ENCODE assay signal across 8 cellular contexts in the genomic region with DNA sequence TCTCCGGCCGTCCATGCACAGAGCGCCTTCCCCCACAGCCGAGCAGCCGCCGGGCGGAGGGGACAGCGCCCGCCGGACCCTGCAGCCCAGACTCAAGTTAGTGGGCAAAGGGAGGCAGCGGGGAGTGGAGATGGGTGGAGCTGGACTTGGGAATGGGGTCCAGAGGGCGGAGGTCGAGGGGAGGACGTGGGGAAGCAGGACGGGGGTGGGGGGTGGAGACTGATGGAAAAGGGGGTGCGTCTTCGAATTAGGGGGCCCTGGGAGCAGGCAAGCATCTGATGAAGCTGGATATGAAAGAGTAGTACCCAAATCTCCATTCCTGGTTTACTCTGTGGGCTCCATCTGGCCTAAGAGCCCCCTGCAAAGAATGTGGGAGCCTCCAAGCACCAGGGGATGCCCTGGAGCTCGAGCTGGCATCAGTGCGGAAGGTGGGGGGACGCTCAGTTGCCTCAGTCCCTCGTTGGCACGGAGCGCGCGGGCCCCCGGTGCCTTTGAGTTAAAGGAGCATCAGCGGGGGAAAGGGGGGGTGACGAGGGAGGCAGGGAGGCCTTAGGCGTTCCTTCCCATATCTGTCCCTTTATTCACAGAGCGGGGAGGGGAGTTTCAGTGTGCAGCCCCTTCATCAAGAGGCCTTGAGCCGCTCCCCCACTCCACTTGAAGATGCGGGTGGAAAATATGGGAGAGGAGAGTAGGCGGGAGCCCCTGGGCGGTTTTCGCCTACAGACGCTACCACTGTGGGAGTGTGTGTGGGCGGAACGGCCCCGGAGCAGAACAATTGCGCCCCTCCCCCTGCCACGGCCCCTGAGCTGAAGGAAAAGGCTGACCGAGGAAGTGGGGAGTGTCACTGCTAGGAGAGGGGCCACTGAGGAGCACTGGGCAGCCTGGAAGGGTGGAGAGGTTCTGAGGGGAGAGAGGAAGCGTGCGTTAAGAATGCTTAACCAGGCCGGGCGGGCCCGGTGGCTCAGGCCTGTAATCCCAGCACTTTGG. TPM values are rescaled to one million over a fixed set of nuclear protein-coding genes. Genes with fewer than 3 reads are reported as not detected.
DNase-seq lines count a peak whose midpoint lies in the region; ATAC-seq and TF ChIP-seq lines count a peak whose summit lies in the region.

No MANE protein-coding gene starts in this region.

- no peak for ATAC-seq in CD4-positive, CD25-positive, alpha-beta regulatory T cell (ENCODE audit: low read depth in 2 of 2)
- peak; percentile 9 to 26 (median 17) for ATAC-seq in right lobe of liver

- no peaks in the 10 kb centered on the region for H3K9me3 ChIP-seq in CD4-positive, CD25-positive, alpha-beta regulatory T cell (ENCODE audit: control insufficient read depth in 2 of 2, low read length in 2 of 2)
- H3K9me3 ChIP-seq in Karpas-422 (ENCODE audit: low read length) (no peaks in the 10 kb centered on the region), right lobe of liver (no peaks in the 10 kb centered on the region)

- H3K27me3 ChIP-seq in CD4-positive, CD25-positive, alpha-beta regulatory T cell (ENCODE audit: control insufficient read depth, insufficient read depth, low read length) = no peaks in the 10 kb centered on the region
- H3K27me3 ChIP-seq in Karpas-422 (ENCODE audit: low read length) = no peaks in the 10 kb centered on the region
- no peaks in the 10 kb centered on the region for H3K27me3 ChIP-seq in right lobe of liver

- peaks cover 8% of the 10 kb centered on the region for H3K36me3 Mint-ChIP-seq in CD4-positive, CD25-positive, alpha-beta regulatory T cell

- peak overlapping the region; percentile 82 to 91 (median 84) for H3K27ac Mint-ChIP-seq in CD4-positive, CD25-positive, alpha-beta regulatory T cell

- peak; percentile 68 for TF ChIP-seq POLR2A in right lobe of liver (IDR thresholded peaks at IDR 0.05)

- H3K4me3 ChIP-seq in CD4-positive, CD25-positive, alpha-beta regulatory T cell (ENCODE audit: low read depth, low read length) = peak overlapping the region; percentile 76
- H3K4me3 ChIP-seq in Karpas-422 (ENCODE audit: low read length) = peak overlapping the region; percentile 92
- peak overlapping the region; percentile 80 to 93 (median 92) for H3K4me3 ChIP-seq in right lobe of liver

- H3K27ac ChIP-seq in CD4-positive, CD25-positive, alpha-beta regulatory T cell (ENCODE audit: insufficient read depth, low read length, poor library complexity, severe bottlenecking) = peak overlapping the region; percentile 68
- H3K27ac ChIP-seq in Karpas-422 (ENCODE audit: low read length) = peak overlapping the region; percentile 66
- H3K27ac ChIP-seq in right lobe of liver = peak overlapping the region; percentile 77 to 87 (median 85)

- peak overlapping the region; percentile 90 for H3K4me2 ChIP-seq in Karpas-422 (ENCODE audit: low read depth, low read length, poor library complexity, severe bottlenecking)

- H3K4me3 Mint-ChIP-seq in CD4-positive, CD25-positive, alpha-beta regulatory T cell = peak overlapping the region; percentile 89 to 96 (median 94)

- no peaks in the 10 kb centered on the region for H3K27me3 Mint-ChIP-seq in CD4-positive, CD25-positive, alpha-beta regulatory T cell

- intact Hi-C loops in right lobe of liver (cut with DNase I) = no loop called here

- WGBS in right lobe of liver (ENCODE audit: insufficient coverage, low coverage, low lambda C conversion rate, missing lambda C conversion rate) = 2% methylated on average over 25 of the region's 47 CpGs

- H3K9me3 Mint-ChIP-seq in CD4-positive, CD25-positive, alpha-beta regulatory T cell = no peaks in the 10 kb centered on the region

- H3K9ac ChIP-seq in Karpas-422 (ENCODE audit: low read length) = peak overlapping the region; percentile 91

- no peaks in the 10 kb centered on the region for H3K9me2 ChIP-seq in Karpas-422 (replicated peaks; ENCODE audit: insufficient read depth, low read length)

- H3K36me3 ChIP-seq in CD4-positive, CD25-positive, alpha-beta regulatory T cell (ENCODE audit: control insufficient read depth, insufficient read depth, low read length) = peaks cover 4% of the 10 kb centered on the region
- H3K36me3 ChIP-seq in Karpas-422 (ENCODE audit: insufficient read depth, low read length) (no peaks in the 10 kb centered on the region), right lobe of liver (peaks cover 0 to 25% (median 10%) of the 10 kb centered on the region in 4 donors)

- H3K79me2 ChIP-seq in Karpas-422 (ENCODE audit: low read length) = peaks cover 25% of the 10 kb centered on the region

- peak; percentile 41 to 44 (median 41) for DNase-seq in CD4-positive, CD25-positive, alpha-beta regulatory T cell
- DNase-seq in Karpas-422 = peak; percentile 78
- peak; percentile 69 to 78 for DNase-seq in activated CD4-positive, alpha-beta T cell treated with anti-CD3 and anti-CD28 coated beads for 4 hours
- DNase-seq in ecto neural progenitor cell (ENCODE audit: low spot score) = peak; percentile 81
- DNase-seq in right lobe of liver = peak; percentile 85 to 87 (median 86)
- DNase-seq in stimulated activated CD8-positive, alpha-beta memory T cell treated with anti-CD3 and anti-CD28 coated beads, Interleukin-15, amount 100 ng/mL, for 1 hour (ENCODE audit: low read depth) = peak; percentile 33
- DNase-seq in NCI-H1092 (lab: John Stamatoyannopoulos, UW) = no peak
- no peak for DNase-seq in NCI-H524 treated with DMSO at 0.1 percent for 48 hours (lab: John Stamatoyannopoulos, UW)

- H2AFZ ChIP-seq in Karpas-422 (ENCODE audit: low read length) = no peak overlapping the region

- no peaks in the 10 kb centered on the region for H4K20me1 ChIP-seq in Karpas-422 (ENCODE audit: insufficient read depth, low read depth, low read length)

- no peak for TF ChIP-seq CTCF in right lobe of liver (IDR thresholded peaks at IDR 0.05)

- peaks cover 11 to 80% (median 39%) of the 10 kb centered on the region in 4 donors for H3K4me1 Mint-ChIP-seq in CD4-positive, CD25-positive, alpha-beta regulatory T cell

- peaks cover 72% of the 10 kb centered on the region for H3K4me1 ChIP-seq in CD4-positive, CD25-positive, alpha-beta regulatory T cell (ENCODE audit: control insufficient read depth, insufficient read depth, low read length, poor library complexity, severe bottlenecking)
- H3K4me1 ChIP-seq in Karpas-422 (ENCODE audit: low read length) (peaks cover 67% of the 10 kb centered on the region), right lobe of liver (peaks cover 0 to 20% (median 10%) of the 10 kb centered on the region in 4 donors)

RNA-seq across cellular contexts. Expression of gene NAB2, which starts 0.6 kb away (rescaled TPM):
- 7.5 TPM for total RNA-seq in CD4-positive, CD25-positive, alpha-beta regulatory T cell
- polyA plus RNA-seq in CD4-positive, CD25-positive, alpha-beta regulatory T cell = 1 to 10 TPM in 2 of 4 donors, under 1 TPM in 2; 0.31 to 1.2 (median 0.90) TPM
- 19.4 and 38.0 TPM in 2 replicates for total RNA-seq in Karpas-422 (2014; rRNA removed; shearing (Covaris generic); ENCODE audit: low replicate concordance)
- total RNA-seq in right lobe of liver = 10 to 100 TPM in 2 of 6 experiments, 1 to 10 TPM in 4; 6.1 to 13.1 (median 8.9) TPM

RNA-seq across cellular contexts. Expression of gene NEMP1, which starts 11.0 kb away (rescaled TPM):
- total RNA-seq in CD4-positive, CD25-positive, alpha-beta regulatory T cell = 14.7 TPM
- polyA plus RNA-seq in CD4-positive, CD25-positive, alpha-beta regulatory T cell = 1 to 10 TPM; 3.1 to 7.1 (median 4.7) TPM
- total RNA-seq in Karpas-422 (2014; rRNA removed; shearing (Covaris generic); ENCODE audit: low replicate concordance) = 34.2 and 59.6 TPM in 2 replicates
- total RNA-seq in right lobe of liver = 1 to 10 TPM; 3.8 to 6.2 (median 4.8) TPM

RNA-seq across cellular contexts. Expression of gene STAT6, which starts 21.6 kb away (rescaled TPM):
- 215 TPM for total RNA-seq in CD4-positive, CD25-positive, alpha-beta regulatory T cell
- polyA plus RNA-seq in CD4-positive, CD25-positive, alpha-beta regulatory T cell = 10 to 100 TPM; 69.2 to 81.6 (median 76.4) TPM
- total RNA-seq in Karpas-422 (2014; rRNA removed; shearing (Covaris generic); ENCODE audit: low replicate concordance) = 116 and 140 TPM in 2 replicates
- 100 to 1,000 TPM in 3 of 6 experiments, 10 to 100 TPM in 3; 61.8 to 108 (median 94.7) TPM for total RNA-seq in right lobe of liver

RNA-seq across cellular contexts. Expression of gene LRP1, which starts 38.7 kb away (rescaled TPM):
- 3.9 TPM for total RNA-seq in CD4-positive, CD25-positive, alpha-beta regulatory T cell
- under 1 TPM in 3 of 4 donors, not detected in 1; 0.13 to 0.24 (median 0.18) TPM for polyA plus RNA-seq in CD4-positive, CD25-positive, alpha-beta regulatory T cell
- 0.56 and 3.1 TPM in 2 replicates for total RNA-seq in Karpas-422 (2014; rRNA removed; shearing (Covaris generic); ENCODE audit: low replicate concordance)
- 100 to 1,000 TPM; 268 to 387 (median 301) TPM for total RNA-seq in right lobe of liver

RNA-seq across cellular contexts. Expression of gene MYO1A, which starts 39.6 kb away (rescaled TPM):
- 0.32 TPM for total RNA-seq in CD4-positive, CD25-positive, alpha-beta regulatory T cell
- polyA plus RNA-seq in CD4-positive, CD25-positive, alpha-beta regulatory T cell = under 1 TPM in 1 of 4 donors, not detected in 3; 0.38 TPM
- total RNA-seq in Karpas-422 (2014; rRNA removed; shearing (Covaris generic); ENCODE audit: low replicate concordance) = 0.11 and 3.8 TPM in 2 replicates
- 1 to 10 TPM in 1 of 6 experiments, under 1 TPM in 4, not detected in 1; 0.27 to 1.9 (median 0.68) TPM for total RNA-seq in right lobe of liver

Comparison
In these comparisons a context has a peak if more than half of its experiments do, and no peak if none do; other contexts are left out.
1. ATAC-seq: peak in right lobe of liver (4 of 4); none in CD4-positive, CD25-positive, alpha-beta regulatory T cell (0 of 2).
2. DNase-seq: peak in CD4-positive, CD25-positive, alpha-beta regulatory T cell (3 of 3), Karpas-422 (single experiment), activated CD4-positive, alpha-beta T cell treated with anti-CD3 and anti-CD28 coated beads for 4 hours (2 of 2), ecto neural progenitor cell (single experiment), right lobe of liver (3 of 3) and stimulated activated CD8-positive, alpha-beta memory T cell treated with anti-CD3 and anti-CD28 coated beads, Interleukin-15, amount 100 ng/mL, for 1 hour (single experiment); none in NCI-H1092 (single experiment) and NCI-H524 treated with DMSO at 0.1 percent for 48 hours (single experiment).
3. Peak in every context shown above with its lines, with median percentiles within 50 percentile points of each other: H3K27ac ChIP-seq and H3K4me3 ChIP-seq.